In genomic region chr2:172962064-172962463, GRCh38 we compare ENCODE assay signal across 17 cellular contexts.
"Had no signal": no experiment of that assay in that cellular context is flagged by ENCODE, and none has a peak within 500 bp of the region (broad histone marks: within the 10 kb centered on the region; RNA-seq: fewer than 3 reads in every experiment).

No MANE protein-coding gene starts in this region.

- H3K4me3 ChIP-seq: body of pancreas, mucosa of descending colon, neural progenitor cell, tibial nerve, vagina had no signal

- H3K27ac ChIP-seq: body of pancreas, foreskin keratinocyte, neural progenitor cell, tibial nerve, vagina had no signal

- H3K4me3 Mint-ChIP-seq: activated T-helper 1 cell treated with anti-CD3 and anti-CD28 coated beads, Interleukin-12 subunit alpha, Interleukin-12 subunit beta, Interleukin-2, Interleukin-4 antibody, amounts not matched to agents 30 ng/mL and 10 ng/mL and 1 ng/mL, durations not matched to agents 14 hours and 24 hours and 36 hours; effector memory CD8-positive, alpha-beta T cell; naive thymus-derived CD4-positive, alpha-beta T cell; neural progenitor cell; T-helper 1 cell treated with Interleukin-12 subunit alpha and Interleukin-12 subunit beta and Interleukin-4 antibody, amounts not matched to agents 30 μg/mL and 1 μg/mL, for 36 hours had no signal

- H3K9ac ChIP-seq: neural progenitor cell had no signal

- H3K4me2 ChIP-seq: neural progenitor cell had no signal

- H3K36me3 Mint-ChIP-seq: neural progenitor cell had no signal

- H2AFZ ChIP-seq: neural progenitor cell had no signal

- H3K9me3 Mint-ChIP-seq: activated T-helper 1 cell treated with anti-CD3 and anti-CD28 coated beads, Interleukin-12 subunit alpha, Interleukin-12 subunit beta, Interleukin-2, Interleukin-4 antibody, amounts not matched to agents 30 ng/mL and 10 ng/mL and 1 ng/mL, durations not matched to agents 14 hours and 24 hours and 36 hours; effector memory CD8-positive, alpha-beta T cell; neural progenitor cell; T-helper 1 cell treated with Interleukin-12 subunit alpha and Interleukin-12 subunit beta and Interleukin-4 antibody, amounts not matched to agents 30 μg/mL and 1 μg/mL, for 36 hours had no signal

- H3K27me3 ChIP-seq: body of pancreas, foreskin keratinocyte, neural progenitor cell, tibial nerve, vagina had no signal

- H3K9me3 ChIP-seq: body of pancreas, mucosa of descending colon, tibial nerve, vagina had no signal

- ATAC-seq: body of pancreas; effector memory CD8-positive, alpha-beta T cell; left cardiac atrium; mucosa of descending colon had no signal

- DNase-seq: activated CD8-positive, alpha-beta memory T cell treated with anti-CD3 and anti-CD28 coated beads, Interleukin-2, amount 50 U/mL, for 4 hours; amniotic stem cell; body of pancreas; caudate nucleus; effector memory CD8-positive, alpha-beta T cell; hippocampal formation; left cardiac atrium; mucosa of descending colon; naive thymus-derived CD4-positive, alpha-beta T cell; stimulated activated naive CD4-positive, alpha-beta T cell had no signal

- H3K27me3 Mint-ChIP-seq: progenitor cell of endocrine pancreas had no signal

- H3K36me3 ChIP-seq: neural progenitor cell, tibial nerve, vagina had no signal

- H3K27ac Mint-ChIP-seq: effector memory CD8-positive, alpha-beta T cell; neural progenitor cell; progenitor cell of endocrine pancreas had no signal
